ENCODE assay signal across 8 cellular contexts in the genomic region with DNA sequence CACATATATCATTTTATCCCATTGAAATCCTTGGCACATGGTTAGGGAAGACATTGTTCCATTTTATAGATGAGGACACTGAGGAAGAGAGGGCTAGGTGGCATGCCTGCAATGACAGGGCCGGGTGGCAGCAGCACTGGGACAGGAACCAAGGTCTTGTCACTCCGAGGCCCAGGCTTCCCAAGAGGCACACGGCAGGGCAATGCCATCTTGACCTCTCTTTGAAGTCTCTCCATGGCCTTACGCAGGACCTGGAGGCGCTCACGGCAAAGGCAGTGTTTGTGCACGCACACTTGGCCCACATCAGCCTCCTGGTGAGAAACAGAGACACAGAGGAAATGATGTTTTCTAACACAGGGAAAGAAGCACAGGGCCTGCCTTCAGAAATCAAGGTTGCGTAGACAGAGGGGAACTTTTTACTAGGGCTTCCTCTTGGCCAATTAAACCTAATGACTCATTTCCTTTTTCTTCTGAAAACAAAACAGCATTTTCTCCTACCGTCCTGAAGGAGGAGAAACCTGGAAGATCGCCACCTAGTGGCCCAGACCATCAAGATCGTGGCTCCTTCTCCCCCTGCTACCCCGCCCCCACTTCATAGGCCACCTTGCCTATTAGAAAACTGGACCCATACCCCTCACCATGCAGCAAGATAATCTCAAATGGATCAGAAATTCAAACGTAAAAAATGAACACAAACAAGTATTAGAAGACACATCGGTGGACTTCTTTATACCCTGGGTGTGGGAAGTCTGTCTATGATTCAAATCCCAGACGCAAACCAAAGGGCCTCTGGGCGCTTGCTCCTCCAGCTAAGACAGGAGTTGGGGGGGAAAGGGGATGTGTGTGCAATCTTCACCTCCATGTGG.
DNase-seq lines count a peak whose midpoint lies in the region; ATAC-seq and TF ChIP-seq lines count a peak whose summit lies in the region.

No MANE protein-coding gene starts in this region.

- no peaks in the 10 kb centered on the region for H3K27me3 Mint-ChIP-seq in activated naive CD8-positive, alpha-beta T cell

- no peaks in the 10 kb centered on the region for H3K79me2 ChIP-seq in Loucy (ENCODE audit: insufficient read depth, low read length)
- H3K79me2 ChIP-seq in SK-N-SH (ENCODE audit: insufficient read depth), result no peaks in the 10 kb centered on the region

- CTCF ChIA-PET in SK-N-SH (lab: Yijun Ruan, JAX), result interaction anchor here (0.8 to 1.7 kb wide), 14 partner anchors 9 to 591 kb away, joined by 3 to 8 read pairs (median 3); no protein-coding TSS in a partner anchor

- in situ Hi-C loops in transverse colon (cut with MboI; ENCODE audit: low pct_ligation_motif_present in 1 of 4, low pct_unique_long_range_greater_than_20kb in 1 of 4, low sequenced_read_pairs in 3 of 4), result loop anchor here in 1 of 4 donors (25.0 kb wide), 1 partner anchor 152 kb away; no protein-coding TSS in a partner anchor

- peaks cover 17% of the 10 kb centered on the region for H3K4me1 Mint-ChIP-seq in activated naive CD8-positive, alpha-beta T cell (ENCODE audit: low read depth)

- no peaks in the 10 kb centered on the region for H3K9me3 ChIP-seq in Loucy (ENCODE audit: insufficient read depth, low read depth, low read length)
- no peaks in the 10 kb centered on the region for H3K9me3 ChIP-seq in SK-N-SH
- no peaks in the 10 kb centered on the region for H3K9me3 ChIP-seq in transverse colon

- H2AFZ ChIP-seq in Loucy (ENCODE audit: low read length), result peak overlapping the region; percentile 84
- peak overlapping the region; percentile 80 for H2AFZ ChIP-seq in SK-N-SH (ENCODE audit: low read depth)

- no peaks in the 10 kb centered on the region for H3K9me3 Mint-ChIP-seq in activated naive CD8-positive, alpha-beta T cell (ENCODE audit: low read depth)

- WGBS in SK-N-SH (ENCODE audit: low lambda C conversion rate), result 52% methylated on average over 15 of the region's 16 CpGs
- WGBS in transverse colon (ENCODE audit: low coverage in 1 of 2), 2 donors, result 38 to 41% methylated on average over 5 to 16 of the region's 16 CpGs

- TF ChIP-seq EP300 in SK-N-SH (IDR thresholded peaks at IDR 0.05; ENCODE audit: borderline replicate concordance in 1 of 2, low read depth in 1 of 2, low read length in 1 of 2), result no peak
- no peak for TF ChIP-seq EP300 in transverse colon (IDR thresholded peaks at IDR 0.05; ENCODE audit: low read depth)

- H3K27ac ChIP-seq in SK-N-SH (ENCODE audit: low read depth in 2 of 2, low read length in 1 of 2) (peak overlapping the region; percentile 67 to 78), transverse colon (peak overlapping the region; percentile 74 to 89 (median 80))

- H3K4me1 ChIP-seq in Loucy (ENCODE audit: insufficient read depth, low read length, poor library complexity, severe bottlenecking), result peaks cover 11% of the 10 kb centered on the region
- peaks cover 6 to 14% of the 10 kb centered on the region in 2 experiments; a peak in 2 of 4 replicates for H3K4me1 ChIP-seq in SK-N-SH (ENCODE audit: control insufficient read depth in 1 of 2, insufficient read depth in 2 of 2, low read depth in 1 of 2, low read length in 1 of 2)
- H3K4me1 ChIP-seq in transverse colon, result peaks cover 3 to 5% (median 4%) of the 10 kb centered on the region in 4 donors

- no peaks in the 10 kb centered on the region for H3K9me2 ChIP-seq in Loucy (replicated peaks; ENCODE audit: low read depth, low read length)
- no peaks in the 10 kb centered on the region for H3K9me2 ChIP-seq in SK-N-SH

- H3K27ac Mint-ChIP-seq in activated naive CD8-positive, alpha-beta T cell, result peak overlapping the region; percentile 91

- no peak for TF ChIP-seq POLR2A in transverse colon (IDR thresholded peaks at IDR 0.05)

- H3K36me3 ChIP-seq in H7 (replicated peaks; ENCODE audit: control insufficient read depth, insufficient read depth, low read length) (no peaks in the 10 kb centered on the region), Loucy (ENCODE audit: insufficient read depth, low read length) (no peaks in the 10 kb centered on the region), SK-N-SH (replicated peaks in 1 of 2; ENCODE audit: control insufficient read depth in 1 of 2, insufficient read depth in 2 of 2, low read length in 1 of 2) (no peaks in the 10 kb centered on the region), transverse colon (no peaks in the 10 kb centered on the region)

- H3K36me3 Mint-ChIP-seq in activated naive CD8-positive, alpha-beta T cell, result no peaks in the 10 kb centered on the region

- H3K4me3 Mint-ChIP-seq in activated naive CD8-positive, alpha-beta T cell, result peak overlapping the region; percentile 63

- POLR2A ChIA-PET in SK-N-SH (lab: Yijun Ruan, JAX), result no interaction called here

- peak; percentile 91 for ATAC-seq in Right ventricle myocardium inferior

- no peak overlapping the region for H3K4me3 ChIP-seq in H7 (ENCODE audit: insufficient read depth, low read depth, low read length)
- H3K4me3 ChIP-seq in Loucy (ENCODE audit: low read length, poor library complexity, severe bottlenecking), result peak overlapping the region; percentile 68
- H3K4me3 ChIP-seq in SK-N-SH (ENCODE audit: low read depth in 2 of 2, low read length in 1 of 2), result no peak overlapping the region; a peak in 1 of 4 replicates
- H3K4me3 ChIP-seq in transverse colon, result no peak overlapping the region

- TF ChIP-seq RAD21 in SK-N-SH (IDR thresholded peaks at IDR 0.05; ENCODE audit: low read length), result peak; percentile 79

- H3K27me3 ChIP-seq in H7 (ENCODE audit: control insufficient read depth, insufficient read depth, low read length), result no peaks in the 10 kb centered on the region
- H3K27me3 ChIP-seq in Loucy (ENCODE audit: insufficient read depth, low read length, poor library complexity, severe bottlenecking), result no peaks in the 10 kb centered on the region
- no peaks in the 10 kb centered on the region for H3K27me3 ChIP-seq in SK-N-SH (ENCODE audit: insufficient read depth)
- no peaks in the 10 kb centered on the region for H3K27me3 ChIP-seq in transverse colon

- H3K4me2 ChIP-seq in Loucy (ENCODE audit: low read depth, low read length, poor library complexity, severe bottlenecking), result peak overlapping the region; percentile 84
- peak overlapping the region; percentile 48 for H3K4me2 ChIP-seq in SK-N-SH

- peak overlapping the region; percentile 62 for H3K9ac ChIP-seq in Loucy (ENCODE audit: low read depth, low read length, poor library complexity, severe bottlenecking)
- 0 out of 2 replicates have a peak overlapping the region, but pooled peaks have one; percentile 5 for H3K9ac ChIP-seq in SK-N-SH

- no peaks in the 10 kb centered on the region for H4K20me1 ChIP-seq in Loucy (ENCODE audit: insufficient read depth, low read length, poor library complexity, severe bottlenecking)
- H4K20me1 ChIP-seq in SK-N-SH (ENCODE audit: insufficient read depth), result no peaks in the 10 kb centered on the region

- intact Hi-C loops in Right ventricle myocardium inferior (cut with DNase I), result loop anchor here (2.0 to 10.0 kb wide), 4 partner anchors 37 to 305 kb away; a partner anchor contains a TSS
- intact Hi-C loops in transverse colon (cut with DNase I; ENCODE audit: low total_unique reads), result no loop called here

- H3F3A ChIP-seq in Loucy (ENCODE audit: low read depth), result 0 out of 2 replicates have a peak, but pooled peaks cover 4% of the 10 kb centered on the region
- H3F3A ChIP-seq in SK-N-SH (replicated peaks; ENCODE audit: insufficient read depth), result peaks cover 9% of the 10 kb centered on the region

- TF ChIP-seq CTCF in Loucy (conservative IDR thresholded peaks at IDR 0.05; ENCODE audit: low read length) (peak; percentile 88), SK-N-SH (IDR thresholded peaks at IDR 0.05) (peak; percentile 89), transverse colon (IDR thresholded peaks at IDR 0.05) (peak; percentile 78 to 91 (median 83))

- DNase-seq in GM04503 (ENCODE audit: low read depth) (peak; percentile 83), H7 (peak; percentile 77), SK-N-SH (peak; percentile 83), Right ventricle myocardium inferior (ENCODE audit: missing footprints) (peak; percentile 89), pons (ENCODE audit: low spot score) (peak; percentile 94), transverse colon (peak; percentile 90)

TF ChIP-seq in SK-N-SH, 30 proteins besides CTCF, POLR2A, EP300 and RAD21:
- peak; percentile 69; the same call in 1 of the 2 replicates for TF ChIP-seq FOSL2 (IDR thresholded peaks at IDR 0.05; ENCODE audit: borderline replicate concordance, low read depth)
- peak; percentile 91 for TF ChIP-seq CHD2 (IDR thresholded peaks at IDR 0.05; ENCODE audit: low read length, partially characterized antibody)
- TF ChIP-seq GABPA (IDR thresholded peaks at IDR 0.05; ENCODE audit: low read depth), result peak; percentile 65
- TF ChIP-seq NRF1 (IDR thresholded peaks at IDR 0.05; ENCODE audit: low read depth, low read length), result no peak
- TF ChIP-seq TAF1 (IDR thresholded peaks at IDR 0.05; ENCODE audit: borderline replicate concordance, low read depth, low read length), result 0 out of 2 replicates have a peak, but pooled peaks have one; percentile 27
- peak; percentile 44 for TF ChIP-seq JUND (IDR thresholded peaks at IDR 0.05)
- peak; percentile 18; the same call in 1 of the 2 replicates for TF ChIP-seq RCOR1 (IDR thresholded peaks at IDR 0.05; ENCODE audit: low read length)
- TF ChIP-seq NFIC (IDR thresholded peaks at IDR 0.05; ENCODE audit: borderline replicate concordance), result no peak; the same call in 1 of the 2 replicates
- no peak for TF ChIP-seq RXRA (IDR thresholded peaks at IDR 0.05; ENCODE audit: borderline replicate concordance, low read depth)
- TF ChIP-seq SMC3 (IDR thresholded peaks at IDR 0.05; ENCODE audit: low read depth, low read length), result peak; percentile 83
TF ChIP-seq in SK-N-SH: peak in this region for 7.
